Comparison of ENCODE assay signal across 24 cellular contexts in the genomic region with DNA sequence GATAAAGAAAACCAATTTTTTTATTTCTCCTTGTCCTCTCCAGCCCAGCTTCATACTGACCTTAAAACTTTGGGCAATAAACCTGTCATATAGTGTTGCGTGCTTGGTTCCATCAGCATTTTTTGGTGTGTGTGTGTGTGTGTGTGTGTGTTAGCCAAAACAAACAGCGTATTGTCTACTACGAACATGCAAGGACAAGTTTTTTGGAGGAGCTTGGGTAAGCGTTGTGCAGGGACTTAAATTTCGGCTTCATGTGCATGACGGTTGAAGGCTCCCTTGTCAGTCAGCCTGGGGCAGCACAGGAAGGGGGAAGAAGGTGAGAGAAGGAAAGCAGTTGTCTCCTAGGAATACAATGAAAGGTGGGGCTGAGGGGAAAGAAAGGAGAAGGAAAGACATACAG.
DNase-seq lines count a peak whose midpoint lies in the region; ATAC-seq, FAIRE-seq and TF ChIP-seq lines count a peak whose summit lies in the region.
"Had no signal": no experiment of that assay in that cellular context is flagged by ENCODE, and none has a peak within 500 bp of the region (broad histone marks: within the 10 kb centered on the region; RNA-seq: fewer than 3 reads in every experiment).

No MANE protein-coding gene starts in this region.

- no peak overlapping the region for H3K4ac ChIP-seq in H1 (replicated peaks; ENCODE audit: insufficient read length, low read depth, low read length)

- H3K79me2 ChIP-seq in H1 (ENCODE audit: control insufficient read depth in 1 of 2, insufficient read depth in 2 of 2, low read length in 2 of 2) = no peaks in the 10 kb centered on the region

- 0 out of 2 replicates have a peak overlapping the region, but pooled peaks have one; percentile 24 for H2BK5ac ChIP-seq in H1 (ENCODE audit: low read depth, low read length)

- H3K79me1 ChIP-seq in H1 (ENCODE audit: low read depth, low read length) = no peaks in the 10 kb centered on the region

- BruUV-seq in MCF 10A (replicated peaks; lab: Mats Ljungman, UMichigan) = no TSS peak

- peak overlapping the region; percentile 71 for H2BK120ac ChIP-seq in H1 (replicated peaks; ENCODE audit: low read depth, low read length)

- H2BK20ac ChIP-seq in H1 (ENCODE audit: low read length) = no peak overlapping the region

- no peak overlapping the region for H4K5ac ChIP-seq in H1 (ENCODE audit: insufficient read length, low read depth, low read length)

- peaks cover 17% of the 10 kb centered on the region for H3K27me3 Mint-ChIP-seq in MCF 10A (ENCODE audit: insufficient read depth, unreplicated experiment)

- H3K9me3 Mint-ChIP-seq in MCF 10A (ENCODE audit: unreplicated experiment) = peaks cover 6% of the 10 kb centered on the region

- no peak overlapping the region for H3K27ac Mint-ChIP-seq in MCF 10A (ENCODE audit: low read depth, unreplicated experiment)
- H3K27ac Mint-ChIP-seq: CD14-positive monocyte; CD4-positive, alpha-beta T cell; CD8-positive, alpha-beta memory T cell; H9 had no signal

- H3K56ac ChIP-seq in H1 (replicated peaks; ENCODE audit: insufficient read length, low read depth, low read length) = no peak overlapping the region

- TF ChIP-seq EP300 in H1 (IDR thresholded peaks at IDR 0.05; ENCODE audit: borderline replicate concordance in 1 of 2, low read depth in 2 of 2, low read length in 2 of 2) = no peak

- peaks cover 4 to 15% of the 10 kb centered on the region in 2 donors for H3K9me3 ChIP-seq in breast epithelium
- no peaks in the 10 kb centered on the region for H3K9me3 ChIP-seq in H1 (ENCODE audit: insufficient read depth in 2 of 2, low read depth in 1 of 2, low read length in 1 of 2)
- no peaks in the 10 kb centered on the region for H3K9me3 ChIP-seq in prostate gland
- peaks cover 3% of the 10 kb centered on the region for H3K9me3 ChIP-seq in WERI-Rb-1 (ENCODE audit: severe bottlenecking)
- H3K9me3 ChIP-seq: BE2C had no signal

- intact Hi-C loops in MCF 10A (cut with micrococcal nuclease) = loop anchor here (5.0 kb wide), 1 partner anchor 604 kb away; no protein-coding TSS in a partner anchor
- intact Hi-C loops in breast epithelium (cut with DNase I; ENCODE audit: low total_unique reads) = no loop called here
- intact Hi-C loops in prostate gland (cut with DNase I) = no loop called here

- peaks cover 4% of the 10 kb centered on the region for H3K36me3 Mint-ChIP-seq in MCF 10A (ENCODE audit: insufficient read depth, unreplicated experiment)
- H3K36me3 Mint-ChIP-seq: CD14-positive monocyte; CD8-positive, alpha-beta memory T cell had no signal

- no peak overlapping the region for H3K14ac ChIP-seq in H1 (ENCODE audit: insufficient read length)

- H2AK5ac ChIP-seq in H1 (ENCODE audit: low read depth, low read length) = 0 out of 2 replicates have a peak overlapping the region, but pooled peaks have one; percentile 15

- no peak overlapping the region for H3K23ac ChIP-seq in H1 (ENCODE audit: insufficient read length)

- H3K23me2 ChIP-seq in H1 (ENCODE audit: low read depth, low read length) = no peaks in the 10 kb centered on the region

- no peak overlapping the region for H4K8ac ChIP-seq in H1 (ENCODE audit: extremely low read depth, insufficient read depth, low read length)

- FAIRE-seq in H1 (lab: Jason Lieb, UNC) = no peak
- FAIRE-seq: A204.1, GM12891, GM18507 had no signal

- no peak overlapping the region for H2BK12ac ChIP-seq in H1 (ENCODE audit: low read depth, low read length)

- no peak overlapping the region for H3K4me2 ChIP-seq in H1 (ENCODE audit: insufficient read depth in 1 of 2, low read depth in 2 of 2, low read length in 2 of 2)
- H3K4me2 ChIP-seq: BLaER1 treated with 17β-estradiol and CSF1 and Interleukin-3, amounts not matched to agents 10 nM and 100 nM had no signal

- H3K27me3 ChIP-seq in breast epithelium (no peaks in the 10 kb centered on the region), H1 (replicated peaks in 1 of 4; ENCODE audit: control insufficient read depth in 3 of 4, extremely low read depth in 1 of 4, insufficient read depth in 3 of 4, low read length in 3 of 4) (peaks cover 0 to 2% (median 1%) of the 10 kb centered on the region in 4 experiments; a peak in 2 of 7 replicates), prostate gland (replicated peaks; ENCODE audit: insufficient read depth) (no peaks in the 10 kb centered on the region), WERI-Rb-1 (ENCODE audit: insufficient read depth, low read depth, severe bottlenecking) (peaks cover 62% of the 10 kb centered on the region)
- H3K27me3 ChIP-seq: BE2C; BLaER1 treated with 17β-estradiol and CSF1 and Interleukin-3, amounts not matched to agents 10 nM and 100 nM had no signal

- WGBS in H1 (ENCODE audit: extremely low coverage in 1 of 2, insufficient coverage in 1 of 2, insufficient read length in 1 of 2, insufficient replicate concordance in 2 of 2, low coverage in 1 of 2, low lambda C conversion rate in 2 of 2, missing lambda C conversion rate in 1 of 2), 2 experiments = 89% methylated on average over 6 of the region's 6 CpGs; no CpG with 5 or more reads in 1 of the 2 experiments
- WGBS in prostate gland = 49% methylated on average over 6 of the region's 6 CpGs

- no peak overlapping the region for H3K4me3 Mint-ChIP-seq in MCF 10A (ENCODE audit: unreplicated experiment)
- H3K4me3 Mint-ChIP-seq: CD14-positive monocyte; CD4-positive, alpha-beta T cell; CD8-positive, alpha-beta memory T cell; H9 had no signal

- no peak overlapping the region for H4K91ac ChIP-seq in H1 (replicated peaks; ENCODE audit: insufficient read length, low read length)

- TF ChIP-seq POLR2A in breast epithelium (IDR thresholded peaks at IDR 0.05) = no peak
- TF ChIP-seq POLR2A in H1 (IDR thresholded peaks at IDR 0.05; ENCODE audit: control extremely low read depth in 1 of 2, low read depth in 2 of 2, low read length in 2 of 2) = no peak
- no peak for TF ChIP-seq POLR2A in prostate gland (IDR thresholded peaks at IDR 0.05)

- POLR2A ChIA-PET in MCF 10A (lab: Yijun Ruan, JAX) (interaction anchor here (1.1 kb wide), 1 partner anchor 688 kb away, joined by 3 read pairs; no protein-coding TSS in a partner anchor), H1 (lab: Charles Lee; ENCODE audit: partially characterized antibody) (no interaction called here)

- H4K20me1 ChIP-seq in H1 (replicated peaks in 1 of 2; ENCODE audit: control insufficient read depth in 1 of 2, insufficient read depth in 2 of 2, low read length in 2 of 2) = peaks cover 0 to 2% of the 10 kb centered on the region in 2 experiments
- H4K20me1 ChIP-seq: BLaER1 treated with 17β-estradiol and CSF1 and Interleukin-3, amounts not matched to agents 10 nM and 100 nM had no signal

- peak; percentile 52 for ATAC-seq in esophagus mucosa
- ATAC-seq: HCT116 had no signal

- H3K9ac ChIP-seq in H1 (replicated peaks in 1 of 4; ENCODE audit: extremely low read depth in 1 of 4, low read depth in 3 of 4, low read length in 3 of 4) = no peak overlapping the region
- H3K9ac ChIP-seq: BLaER1 treated with 17β-estradiol and CSF1 and Interleukin-3, amounts not matched to agents 10 nM and 100 nM; GM23248 had no signal

- no peak overlapping the region for H3K18ac ChIP-seq in H1 (ENCODE audit: extremely low read depth, low read length)

- H3K4me1 Mint-ChIP-seq in MCF 10A (ENCODE audit: insufficient read depth, unreplicated experiment) = no peaks in the 10 kb centered on the region
- H3K4me1 Mint-ChIP-seq: CD14-positive monocyte; CD8-positive, alpha-beta memory T cell had no signal

- H3K27ac ChIP-seq in breast epithelium = no peak overlapping the region
- no peak overlapping the region for H3K27ac ChIP-seq in H1 (ENCODE audit: low read depth, low read length)
- no peak overlapping the region for H3K27ac ChIP-seq in prostate gland
- no peak overlapping the region for H3K27ac ChIP-seq in WERI-Rb-1
- H3K27ac ChIP-seq: 22Rv1; BLaER1 treated with 17β-estradiol and CSF1 and Interleukin-3, amounts not matched to agents 10 nM and 100 nM; GM23248 had no signal

- TF ChIP-seq CTCF in MCF 10A (IDR thresholded peaks at IDR 0.05; ENCODE audit: unreplicated experiment) = no peak
- no peak for TF ChIP-seq CTCF in breast epithelium (IDR thresholded peaks at IDR 0.05)
- no peak for TF ChIP-seq CTCF in H1 (IDR thresholded peaks at IDR 0.05; ENCODE audit: control extremely low read depth in 1 of 3, insufficient read depth in 1 of 3, low read depth in 1 of 3, low read length in 3 of 3)
- TF ChIP-seq CTCF in prostate gland (IDR thresholded peaks at IDR 0.05) = no peak
- no peak for TF ChIP-seq CTCF in WERI-Rb-1 (IDR thresholded peaks at IDR 0.05; ENCODE audit: low read depth, low read length)

- H3K36me3 ChIP-seq in breast epithelium = no peaks in the 10 kb centered on the region
- no peaks in the 10 kb centered on the region for H3K36me3 ChIP-seq in H1 (ENCODE audit: control insufficient read depth in 2 of 4, insufficient read depth in 4 of 4, low read length in 3 of 4)
- no peaks in the 10 kb centered on the region for H3K36me3 ChIP-seq in prostate gland
- H3K36me3 ChIP-seq in WERI-Rb-1 = no peaks in the 10 kb centered on the region
- H3K36me3 ChIP-seq: BE2C; BLaER1 treated with 17β-estradiol and CSF1 and Interleukin-3, amounts not matched to agents 10 nM and 100 nM had no signal

- CTCF ChIA-PET in MCF 10A (lab: Yijun Ruan, JAX) = interaction anchor here (0.6 to 4.7 kb wide), 8 partner anchors 14 to 669 kb away, joined by 3 to 27 read pairs (median 7); no protein-coding TSS in a partner anchor
- CTCF ChIA-PET in H1 (lab: Charles Lee; ENCODE audit: partially characterized antibody) = interaction anchor here (0.8 to 5.3 kb wide), 7 partner anchors 10 to 830 kb away, joined by 3 to 77 read pairs (median 6); no protein-coding TSS in a partner anchor

- H3K4me1 ChIP-seq in breast epithelium (no peaks in the 10 kb centered on the region), H1 (replicated peaks in 1 of 4; ENCODE audit: control insufficient read depth in 3 of 4, insufficient read depth in 4 of 4, low read length in 3 of 4) (no peaks in the 10 kb centered on the region; a peak in 1 of 7 replicates), prostate gland (replicated peaks) (no peaks in the 10 kb centered on the region)
- H3K4me1 ChIP-seq: BE2C had no signal

- H3K4me3 ChIP-seq in breast epithelium (no peak overlapping the region), H1 (ENCODE audit: extremely low read depth in 1 of 4, insufficient read depth in 2 of 4, low read depth in 3 of 4, low read length in 4 of 4) (no peak overlapping the region), prostate gland (no peak overlapping the region), WERI-Rb-1 (ENCODE audit: low read depth, low read length) (no peak overlapping the region)
- H3K4me3 ChIP-seq: BLaER1 treated with 17β-estradiol and CSF1 and Interleukin-3, amounts not matched to agents 10 nM and 100 nM; GM23248 had no signal

- H2BK15ac ChIP-seq in H1 (ENCODE audit: low read length) = no peak overlapping the region

- no peak overlapping the region for H2AFZ ChIP-seq in H1 (ENCODE audit: low read length)
- H2AFZ ChIP-seq: GM23248 had no signal

- no peak for TF ChIP-seq RAD21 in H1 (IDR thresholded peaks at IDR 0.05 in 1 of 2, conservative IDR thresholded peaks at IDR 0.05 in 1 of 2; ENCODE audit: low read depth in 2 of 2, low read length in 2 of 2)

- DNase-seq in MCF 10A (ENCODE audit: unreplicated experiment) (peak; percentile 24), breast epithelium (ENCODE audit: low spot score in 2 of 2) (no peak), H1 (ENCODE audit: low read depth in 1 of 2, low spot score in 2 of 2) (no peak), prostate gland (ENCODE audit: low spot score) (peak; percentile 53), AG20443 (ENCODE audit: low spot score) (no peak), WERI-Rb-1 (no peak), kidney tubule cell (ENCODE audit: low spot score) (no peak)
- DNase-seq: AML-193; BE2C; CD4-positive, alpha-beta T cell; CD8-positive, alpha-beta memory T cell; DMS53; DMS79 treated with DMSO at 0.1 percent for 48 hours; GF-D8; GM23248; H9 had no signal

Comparison
In these comparisons a context has a peak if more than half of its experiments do, and no peak if none do; other contexts are left out.
1. DNase-seq: peak in MCF 10A (single experiment) and prostate gland (single experiment); none in breast epithelium (0 of 2), H1 (0 of 2), AG20443 (single experiment), WERI-Rb-1 (single experiment) and kidney tubule cell (single experiment).